In the genomic region with DNA sequence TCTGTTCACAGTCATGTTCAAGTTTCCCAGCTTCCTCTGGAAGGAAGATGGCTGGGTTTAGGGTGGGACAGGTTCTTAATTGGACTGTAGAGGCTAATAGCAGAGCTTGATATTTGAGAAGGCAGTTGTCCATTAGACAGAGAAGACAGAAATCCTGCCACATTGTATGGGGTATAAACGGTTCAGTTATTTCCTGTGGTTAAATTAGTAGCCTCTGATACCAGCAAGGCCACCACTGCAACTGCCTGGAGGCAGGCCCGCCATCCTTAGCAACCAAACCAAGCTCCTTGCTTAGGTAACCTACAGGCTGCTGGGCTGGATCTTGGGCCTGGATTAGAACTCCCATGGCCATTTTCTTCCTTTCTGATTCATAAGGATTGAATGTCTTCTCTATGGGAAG, we compare ENCODE assay signal across 29 cellular contexts.
"Had no signal": no experiment of that assay in that cellular context is flagged by ENCODE, and none has a peak within 500 bp of the region (broad histone marks: within the 10 kb centered on the region; RNA-seq: fewer than 3 reads in every experiment).

No MANE protein-coding gene starts in this region.

- DNase-seq: activated B cell treated with CpG ODN at 0.5 μM for 24 hours; activated CD4-positive, alpha-beta T cell treated with anti-CD3 and anti-CD28 coated beads for 48 hours; activated CD4-positive, alpha-beta T cell treated with anti-CD3 and anti-CD28 coated beads, Interleukin-2, amount 50 U/mL, for 1 hour; activated CD4-positive, alpha-beta T cell treated with anti-CD3 and anti-CD28 coated beads, Interleukin-2, amount 50 U/mL, for 48 hours; activated CD8-positive, alpha-beta memory T cell treated with anti-CD3 and anti-CD28 coated beads for 24 hours; activated CD8-positive, alpha-beta T cell treated with anti-CD3 and anti-CD28 coated beads for 36 hours; activated effector memory CD4-positive, alpha-beta T cell treated with Interleukin-2 at 50 U/mL for 16 hours; activated gamma-delta T cell treated with Interleukin-2 at 50 U/mL for 16 hours; activated naive CD4-positive, alpha-beta T cell treated with anti-CD3 and anti-CD28 coated beads, Interleukin-2, amount 50 U/mL, for 16 hours; activated naive CD4-positive, alpha-beta T cell treated with Interleukin-2 at 50 U/mL for 16 hours; activated T-cell treated with anti-CD3 and anti-CD28 coated beads, Interleukin-2, amount 50 U/mL, for 4 hours; amniotic stem cell; anterior cingulate cortex; brain microvascular endothelial cell; caudate nucleus; cortex of kidney; dermis blood vessel endothelial cell; effector CD4-positive, alpha-beta T cell; effector memory CD8-positive, alpha-beta T cell; erythroblast; foreskin keratinocyte; gastrocnemius medialis; glutamatergic neuron; T-helper 2 cell; WERI-Rb-1 had no signal

- H3K36me3 ChIP-seq: brain microvascular endothelial cell, esophagus muscularis mucosa, gastrocnemius medialis, heart left ventricle, WERI-Rb-1 had no signal

- H3K27me3 ChIP-seq: brain microvascular endothelial cell, esophagus muscularis mucosa, foreskin keratinocyte, gastrocnemius medialis, heart left ventricle had no signal

- H3K27ac ChIP-seq: brain microvascular endothelial cell, esophagus muscularis mucosa, foreskin keratinocyte, gastrocnemius medialis, heart left ventricle, WERI-Rb-1 had no signal

- H3K4me1 ChIP-seq: esophagus muscularis mucosa, foreskin keratinocyte, gastrocnemius medialis, heart left ventricle had no signal

- H3K9me3 ChIP-seq: esophagus muscularis mucosa, gastrocnemius medialis, heart left ventricle had no signal

- H3K4me3 ChIP-seq: esophagus muscularis mucosa, gastrocnemius medialis, heart left ventricle had no signal

- ATAC-seq: activated CD4-positive, CD25-positive, alpha-beta regulatory T cell treated with anti-CD3 and anti-CD28 coated beads, Interleukin-2, amount 50 U/mL, for 24 hours; activated CD8-positive, alpha-beta T cell treated with anti-CD3 and anti-CD28 coated beads for 36 hours; activated T-cell treated with anti-CD3 and anti-CD28 coated beads, Interleukin-2, amount 50 U/mL, for 4 hours; activated T-helper 17 cell treated with anti-CD3 and anti-CD28 coated beads, Interleukin-2, amount 50 U/mL, for 72 hours; effector memory CD8-positive, alpha-beta T cell; foreskin keratinocyte; gastrocnemius medialis; heart left ventricle had no signal
